14 cellular contexts compared by ENCODE assay signal in genomic region chr9:137673871-137674270, GRCh38. TPM values are rescaled to one million over a fixed set of nuclear protein-coding genes. Genes with fewer than 3 reads are reported as not detected.
A peak's percentile ranks its signal among the peaks of the same experiment; 100 is the strongest.
DNase-seq lines count a peak whose midpoint lies in the region; ATAC-seq and TF ChIP-seq lines count a peak whose summit lies in the region.
"Had no signal": no experiment of that assay in that cellular context is flagged by ENCODE, and none has a peak within 500 bp of the region (broad histone marks: within the 10 kb centered on the region; RNA-seq: fewer than 3 reads in every experiment).

No MANE protein-coding gene starts in this region.

- H3K4me3 Mint-ChIP-seq in activated CD8-positive, alpha-beta T cell treated with anti-CD3 and anti-CD28 coated beads, Interleukin-2, amount 10 ng/mL, durations not matched to agents 7 days and 5 days = no peak overlapping the region

- POLR2A ChIA-PET in activated CD8-positive, alpha-beta T cell treated with anti-CD3 and anti-CD28 coated beads, Interleukin-2, amount 10 ng/mL, durations not matched to agents 7 days and 5 days (lab: Charles Lee) = no interaction called here

- peaks cover 4% of the 10 kb centered on the region; the same call in 1 of the 2 replicates for H4K20me1 ChIP-seq in SU-DHL-6 (ENCODE audit: low read depth, low read length)

- H3K27me3 ChIP-seq in SU-DHL-6 (ENCODE audit: low read length) (no peaks in the 10 kb centered on the region), heart left ventricle (no peaks in the 10 kb centered on the region), rectal smooth muscle tissue (ENCODE audit: control insufficient read depth, insufficient read depth, low read length) (no peaks in the 10 kb centered on the region)

- H3K79me2 ChIP-seq in SU-DHL-6 (ENCODE audit: insufficient read depth, low read length) = peaks cover 39% of the 10 kb centered on the region

- no peak for TF ChIP-seq POLR2A in heart left ventricle (IDR thresholded peaks at IDR 0.05)

- H3K4me3 ChIP-seq in SU-DHL-6 (ENCODE audit: insufficient read depth, low read length, poor library complexity, severe bottlenecking) (no peak overlapping the region), heart left ventricle (no peak overlapping the region), rectal smooth muscle tissue (ENCODE audit: low read length) (peak overlapping the region; percentile 5)

- no peaks in the 10 kb centered on the region for H3K36me3 ChIP-seq in SU-DHL-6 (ENCODE audit: low read length)
- H3K36me3 ChIP-seq in heart left ventricle = peaks cover 0 to 12% (median 3%) of the 10 kb centered on the region in 9 donors
- H3K36me3 ChIP-seq in rectal smooth muscle tissue (ENCODE audit: control insufficient read depth, insufficient read depth, low read length) = peaks cover 3% of the 10 kb centered on the region

- peaks cover 0 to 51% (median 33%) of the 10 kb centered on the region in 12 donors for H3K4me1 ChIP-seq in heart left ventricle
- peaks cover 22% of the 10 kb centered on the region for H3K4me1 ChIP-seq in rectal smooth muscle tissue (ENCODE audit: control insufficient read depth, insufficient read depth, low read length)

- CTCF ChIA-PET in activated CD8-positive, alpha-beta T cell treated with anti-CD3 and anti-CD28 coated beads, Interleukin-2, amount 10 ng/mL, durations not matched to agents 7 days and 5 days (lab: Charles Lee) = interaction anchor here (1.0 to 1.8 kb wide), 7 partner anchors 9 to 317 kb away, joined by 3 to 8 read pairs (median 3); partner anchors contain the start of gene EHMT1

- no peaks in the 10 kb centered on the region for H3K9me3 ChIP-seq in SU-DHL-6 (ENCODE audit: insufficient read depth, low read length)
- H3K9me3 ChIP-seq in heart left ventricle = no peaks in the 10 kb centered on the region

- WGBS in heart left ventricle, 4 donors = 44 to 55% (median 51%) methylated on average over 8 to 10 of the region's 10 CpGs

- peak; percentile 49 for DNase-seq in ELF-1 (ENCODE audit: low read depth, low spot score)
- DNase-seq in heart left ventricle = no peak
- DNase-seq in activated CD8-positive, alpha-beta T cell treated with anti-CD3 and anti-CD28 coated beads, Interleukin-2, amount 10 ng/mL, durations not matched to agents 7 days and 5 days = no peak
- no peak for DNase-seq in activated naive CD4-positive, alpha-beta T cell (lab: John Stamatoyannopoulos, UW)
- DNase-seq in NCI-H2171 (lab: John Stamatoyannopoulos, UW) = no peak
- DNase-seq: amygdala; effector CD8-positive, alpha-beta T cell; GDM1; NCI-H1694 treated with DMSO at 0.1 percent for 48 hours; stimulated activated CD4-positive, alpha-beta T cell treated with anti-CD3 and anti-CD28 coated beads, Interleukin-1b, Interleukin-23, amount 100 ng/mL, for 48 hours had no signal

- H3K9me3 Mint-ChIP-seq in activated CD8-positive, alpha-beta T cell treated with anti-CD3 and anti-CD28 coated beads, Interleukin-2, amount 10 ng/mL, durations not matched to agents 7 days and 5 days (ENCODE audit: insufficient read depth) = no peaks in the 10 kb centered on the region

- H3K9me2 ChIP-seq in SU-DHL-6 (replicated peaks; ENCODE audit: insufficient read depth, low read length) = no peaks in the 10 kb centered on the region

- intact Hi-C loops in heart left ventricle (cut with DNase I) = loop anchor here in 6 of 10 donors (1.0 to 10.0 kb wide), 8 partner anchors 21 to 431 kb away; no protein-coding TSS in a partner anchor

- H2AFZ ChIP-seq in SU-DHL-6 (ENCODE audit: low read depth, low read length, severe bottlenecking) = no peak overlapping the region

- H3K27me3 Mint-ChIP-seq in activated CD8-positive, alpha-beta T cell treated with anti-CD3 and anti-CD28 coated beads, Interleukin-2, amount 10 ng/mL, durations not matched to agents 7 days and 5 days (ENCODE audit: low read depth) = no peaks in the 10 kb centered on the region

- ATAC-seq in heart left ventricle (peak in 3 of 4 donors; percentile 6 to 19 (median 19)), HG03439 (IDR thresholded peaks at IDR 0.05; ENCODE audit: unreplicated experiment) (no peak)
- ATAC-seq in activated CD8-positive, alpha-beta T cell treated with anti-CD3 and anti-CD28 coated beads, Interleukin-2, amount 10 ng/mL, durations not matched to agents 7 days and 5 days = no peak

- peak overlapping the region; percentile 78 for H3K27ac ChIP-seq in SU-DHL-6 (ENCODE audit: low read depth, low read length)
- peak overlapping the region in 7 of 12 donors; percentile 0 to 33 (median 22) for H3K27ac ChIP-seq in heart left ventricle
- peak overlapping the region; percentile 48 for H3K27ac ChIP-seq in rectal smooth muscle tissue (ENCODE audit: low read depth, low read length)
- H3K27ac ChIP-seq: KMS-11 had no signal

- no peak overlapping the region for H3K27ac Mint-ChIP-seq in activated CD8-positive, alpha-beta T cell treated with anti-CD3 and anti-CD28 coated beads, Interleukin-2, amount 10 ng/mL, durations not matched to agents 7 days and 5 days

- peaks cover 11% of the 10 kb centered on the region for H3F3A ChIP-seq in SU-DHL-6 (ENCODE audit: insufficient read depth)

- peak overlapping the region; percentile 31; the same call in 1 of the 2 replicates for H3K9ac ChIP-seq in SU-DHL-6 (ENCODE audit: low read length)
- no peak overlapping the region for H3K9ac ChIP-seq in rectal smooth muscle tissue (ENCODE audit: low read length)
- H3K9ac ChIP-seq: KMS-11 had no signal

- H3K4me2 ChIP-seq in SU-DHL-6 (ENCODE audit: low read depth, low read length, poor library complexity, severe bottlenecking) = peak overlapping the region; percentile 41
- H3K4me2 ChIP-seq: KMS-11 had no signal

- TF ChIP-seq CTCF in SU-DHL-6 (IDR thresholded peaks at IDR 0.05; ENCODE audit: insufficient read depth, low read length, poor library complexity, severe bottlenecking) = no peak
- TF ChIP-seq CTCF in heart left ventricle (IDR thresholded peaks at IDR 0.05) = no peak

- H3K36me3 Mint-ChIP-seq in activated CD8-positive, alpha-beta T cell treated with anti-CD3 and anti-CD28 coated beads, Interleukin-2, amount 10 ng/mL, durations not matched to agents 7 days and 5 days (ENCODE audit: low read depth) = peaks cover 20% of the 10 kb centered on the region

- H3K4me1 Mint-ChIP-seq in activated CD8-positive, alpha-beta T cell treated with anti-CD3 and anti-CD28 coated beads, Interleukin-2, amount 10 ng/mL, durations not matched to agents 7 days and 5 days (ENCODE audit: low read depth) = peaks cover 16% of the 10 kb centered on the region

RNA-seq across cellular contexts. Expression of gene EHMT1, which starts 55.1 kb away (rescaled TPM):
- 10 to 100 TPM; 27.8 to 55.9 (median 32.0) TPM for total RNA-seq in heart left ventricle
- 10 to 100 TPM; 24.5 to 27.1 TPM for polyA plus RNA-seq in heart left ventricle
- total RNA-seq in activated CD8-positive, alpha-beta T cell treated with anti-CD3 and anti-CD28 coated beads, Interleukin-2, amount 10 ng/mL, durations not matched to agents 7 days and 5 days = 100 to 1,000 TPM; 112 to 115 TPM

Comparison
In these comparisons a context has a peak if more than half of its experiments do, and no peak if none do; other contexts are left out.
1. H3K27ac ChIP-seq: peak in every context shown above with its lines; median percentile 78 in SU-DHL-6; 48 in rectal smooth muscle tissue; 22 in heart left ventricle.
2. ATAC-seq: peak in heart left ventricle (3 of 4); none in HG03439 (single experiment) and activated CD8-positive, alpha-beta T cell treated with anti-CD3 and anti-CD28 coated beads, Interleukin-2, amount 10 ng/mL, durations not matched to agents 7 days and 5 days (single experiment).